ENCODE assay signal across 8 cellular contexts in genomic region chr5:73564018-73564417, GRCh38. TPM values are rescaled to one million over a fixed set of nuclear protein-coding genes. Genes with fewer than 3 reads are reported as not detected.
DNase-seq lines count a peak whose midpoint lies in the region; ATAC-seq and TF ChIP-seq lines count a peak whose summit lies in the region.

No MANE protein-coding gene starts in this region.

- H4K8ac ChIP-seq in H9 (replicated peaks; ENCODE audit: insufficient read length, low read depth, low read length) = no peak overlapping the region

- H3K9me3 ChIP-seq in H9 (ENCODE audit: control insufficient read depth, low read depth, low read length) = no peaks in the 10 kb centered on the region

- H3K4me1 Mint-ChIP-seq in H9 (peaks cover 12 to 15% of the 10 kb centered on the region in 2 experiments), T-cell (peaks cover 36 to 57% (median 55%) of the 10 kb centered on the region in 3 donors)

- no peak overlapping the region for H3T11ph ChIP-seq in H9 (ENCODE audit: low read length)

- H3K27me3 ChIP-seq in H9 (ENCODE audit: insufficient read depth, low read length) = no peaks in the 10 kb centered on the region

- H3K4ac ChIP-seq in H9 (ENCODE audit: low read depth, low read length) = no peak overlapping the region

- H3K4me2 ChIP-seq in H9 (ENCODE audit: insufficient read depth, insufficient read length, low read length) = peak overlapping the region; percentile 94

- no peaks in the 10 kb centered on the region for H3K4me1 ChIP-seq in H9 (ENCODE audit: insufficient read depth, low read length)

- no peak overlapping the region for H3K23ac ChIP-seq in H9 (ENCODE audit: insufficient read length, low read depth, low read length)

- H3K18ac ChIP-seq in H9 (ENCODE audit: insufficient read length, low read depth, low read length) = no peak overlapping the region

- no peak overlapping the region for H2BK15ac ChIP-seq in H9 (ENCODE audit: low read depth, low read length)

- H4K91ac ChIP-seq in H9 (ENCODE audit: insufficient read length, low read depth, low read length) = no peak overlapping the region

- H3K4me3 ChIP-seq in fibroblast of villous mesenchyme (ENCODE audit: low read depth, low read length) (peak overlapping the region; percentile 94), skin epidermis (peak overlapping the region; percentile 78 to 97 (median 89))

- H3K36me3 Mint-ChIP-seq in H9 (ENCODE audit: insufficient read depth in 1 of 3, low read depth in 3 of 3) = peaks cover 4 to 21% (median 20%) of the 10 kb centered on the region in 3 experiments; a peak in 6 of 7 replicates
- peaks cover 20% of the 10 kb centered on the region for H3K36me3 Mint-ChIP-seq in T-cell

- H4K20me1 ChIP-seq in H9 (ENCODE audit: control insufficient read depth, insufficient read depth, insufficient read length) = no peaks in the 10 kb centered on the region

- H2AFZ ChIP-seq in H9 (ENCODE audit: low read length) = no peak overlapping the region

- H3K27ac ChIP-seq in H9 (ENCODE audit: insufficient read length, low read depth, low read length) = no peak overlapping the region
- H3K27ac ChIP-seq in skin epidermis = peak overlapping the region in 11 of 21 experiments; percentile 85 to 98 (median 96)

- H2AK5ac ChIP-seq in H9 (ENCODE audit: insufficient read length, low read length) = no peak overlapping the region

- no peak overlapping the region for H3K14ac ChIP-seq in H9 (ENCODE audit: insufficient read depth, low read length)

- H2BK20ac ChIP-seq in H9 (ENCODE audit: low read depth, low read length, poor library complexity, severe bottlenecking) = no peak overlapping the region

- H3K56ac ChIP-seq in H9 (ENCODE audit: insufficient read length, low read depth, low read length) = no peak overlapping the region

- H2BK5ac ChIP-seq in H9 (ENCODE audit: insufficient read length, low read length) = no peak overlapping the region

- H3K9ac ChIP-seq in H9 (ENCODE audit: extremely low read depth, insufficient read length, low read length) = peak overlapping the region; percentile 5

- CTCF ChIA-PET in T-cell (lab: Charles Lee) = interaction anchor here in 1 of 2 donors (1.6 kb wide), 1 partner anchor 45 kb away, joined by 5 read pairs; no protein-coding TSS in a partner anchor

- H3K9me3 Mint-ChIP-seq in H9 (no peaks in the 10 kb centered on the region), T-cell (no peaks in the 10 kb centered on the region)

- H4K5ac ChIP-seq in H9 (ENCODE audit: insufficient read length, low read depth, low read length) = no peak overlapping the region

- H3K23me2 ChIP-seq in H9 (ENCODE audit: insufficient read length, low read depth, low read length, poor library complexity, severe bottlenecking) = peaks cover 4% of the 10 kb centered on the region

- H3K27me3 Mint-ChIP-seq in H9 (ENCODE audit: low read depth) (no peaks in the 10 kb centered on the region), T-cell (no peaks in the 10 kb centered on the region)

- H3K79me1 ChIP-seq in H9 (ENCODE audit: insufficient read depth, low read depth, low read length, poor library complexity, severe bottlenecking) = no peaks in the 10 kb centered on the region

- POLR2A ChIA-PET in T-cell (lab: Charles Lee) = interaction anchor here (0.6 to 1.8 kb wide), 5 partner anchors 10 to 1256 kb away, joined by 3 to 11 read pairs (median 3); partner anchors contain the start of gene BTF3 (in 1 of the 2)

- WGBS in H9 (ENCODE audit: extremely low coverage, insufficient read length, low lambda C conversion rate) = no CpG with 5 or more reads among the region's 3 CpGs

- DNase-seq in H9 (no peak), T-cell (no peak), fibroblast of villous mesenchyme (ENCODE audit: low read depth) (peak; percentile 14), anterior cingulate cortex (lab: John Stamatoyannopoulos, UW) (no peak), NCI-H187 (lab: John Stamatoyannopoulos, UW) (no peak)

- H3K79me2 ChIP-seq in H9 (ENCODE audit: insufficient read depth, low read length) = peaks cover 16% of the 10 kb centered on the region

- H2BK12ac ChIP-seq in H9 (ENCODE audit: insufficient read length, low read depth, low read length) = no peak overlapping the region

- no peak overlapping the region for H2BK120ac ChIP-seq in H9 (ENCODE audit: low read depth, low read length, poor library complexity, severe bottlenecking)

- TF ChIP-seq CTCF in H9 (conservative IDR thresholded peaks at IDR 0.05) (no peak), fibroblast of villous mesenchyme (IDR thresholded peaks at IDR 0.05; ENCODE audit: insufficient read depth, low read depth, low read length) (no peak)

- no peak overlapping the region for H3K27ac Mint-ChIP-seq in H9
- H3K27ac Mint-ChIP-seq in T-cell = peak overlapping the region; percentile 36 to 100

- peak overlapping the region; percentile 95 to 98 for H3K4me3 Mint-ChIP-seq in H9
- peak overlapping the region; percentile 92 to 100 (median 95) for H3K4me3 Mint-ChIP-seq in T-cell

- no peak for ATAC-seq in T-cell (replicated peaks in 1 of 4)
- no peak for ATAC-seq in HG03520 (IDR thresholded peaks at IDR 0.05; ENCODE audit: unreplicated experiment)
- ATAC-seq in HG03521 (IDR thresholded peaks at IDR 0.05; ENCODE audit: unreplicated experiment) = no peak

RNA-seq across cellular contexts. Expression of gene ANKRA2, which starts 1.4 kb away (rescaled TPM):
- total RNA-seq in H9 (2021) (6.6 and 8.9 TPM in 2 replicates), T-cell (10 to 100 TPM; 37.8 to 42.8 (median 39.7) TPM), fibroblast of villous mesenchyme (14.5 and 19.9 TPM in 2 replicates)

RNA-seq across cellular contexts. Expression of gene UTP15, which starts 1.5 kb away (rescaled TPM):
- total RNA-seq in H9 (2021) (43.5 TPM in 2 replicates), T-cell (10 to 100 TPM; 21.6 to 40.6 (median 24.5) TPM), fibroblast of villous mesenchyme (30.3 and 30.7 TPM in 2 replicates)

Comparison
In these comparisons a context has a peak if more than half of its experiments do, and no peak if none do; other contexts are left out.
1. H3K27ac Mint-ChIP-seq: peak in T-cell (2 of 2); none in H9 (0 of 3).